In the genomic region with DNA sequence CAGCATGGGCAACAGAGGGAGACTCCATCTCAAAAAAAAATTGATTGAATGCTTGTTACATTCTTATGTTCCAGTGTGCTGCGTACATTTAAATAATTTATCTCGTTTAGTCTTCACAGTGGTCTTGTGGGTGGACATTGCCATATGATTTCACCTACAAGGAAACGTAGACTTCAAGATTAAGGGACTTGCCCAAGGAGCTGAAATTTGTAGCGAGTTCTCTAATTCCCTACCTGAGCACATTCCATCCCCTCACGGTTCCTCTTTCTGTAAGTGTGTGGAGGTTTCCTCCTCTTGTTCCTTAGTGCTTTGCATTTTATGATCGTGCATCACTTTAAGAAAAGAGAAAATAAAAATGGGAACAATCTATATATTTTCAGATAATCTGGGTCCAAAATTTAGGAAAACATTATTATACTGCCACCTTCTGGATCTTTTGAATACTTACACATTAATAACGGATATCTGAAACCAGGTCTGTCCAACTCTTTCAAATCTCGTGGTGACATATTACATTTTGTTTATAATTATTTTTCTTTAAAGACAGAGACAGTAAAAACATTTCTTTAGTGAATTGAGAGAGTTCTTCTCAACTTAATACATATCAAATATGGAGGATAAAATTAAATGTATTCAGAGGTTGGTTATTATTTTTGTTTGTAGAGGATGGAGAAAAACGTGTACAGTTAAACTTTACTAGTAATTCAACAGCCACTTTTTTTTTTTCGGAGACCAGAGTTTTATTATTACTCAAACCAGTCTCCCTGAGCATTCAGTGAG, we compare ENCODE assay signal across 8 cellular contexts. TPM values are rescaled to one million over a fixed set of nuclear protein-coding genes. Genes with fewer than 3 reads are reported as not detected.
DNase-seq lines count a peak whose midpoint lies in the region; ATAC-seq, FAIRE-seq and TF ChIP-seq lines count a peak whose summit lies in the region.

No MANE protein-coding gene starts in this region.

- dilution Hi-C loops in keratinocyte (cut with MboI; ENCODE audit: extremely low pct_ligation_motif_present, low sequenced_read_pairs): no loop called here

- H3K4me3 ChIP-seq in AG10803 (ENCODE audit: low read length) (no peak overlapping the region), astrocyte (ENCODE audit: insufficient read depth, low read depth, low read length) (no peak overlapping the region), keratinocyte (ENCODE audit: control insufficient read depth in 2 of 3, extremely low read depth in 1 of 3, insufficient read depth in 2 of 3, low read depth in 1 of 3, low read length in 3 of 3) (no peak overlapping the region)

- no peak for ATAC-seq in HG02970 (IDR thresholded peaks at IDR 0.05; ENCODE audit: low FRiP score, unreplicated experiment)

- peaks cover 4% of the 10 kb centered on the region for H3K9me3 ChIP-seq in astrocyte (ENCODE audit: insufficient read depth, low read depth, low read length)
- H3K9me3 ChIP-seq in keratinocyte (ENCODE audit: control insufficient read depth, low read depth, low read length): peaks cover 9% of the 10 kb centered on the region

- peak overlapping the region; percentile 20 for H3K4me2 ChIP-seq in astrocyte (ENCODE audit: low read length)
- H3K4me2 ChIP-seq in keratinocyte (ENCODE audit: control insufficient read depth, extremely low read depth, insufficient read depth, low read depth, low read length): no peak overlapping the region

- peak; percentile 53 for TF ChIP-seq CTCF in AG10803 (conservative IDR thresholded peaks at IDR 0.05; ENCODE audit: low read length)
- TF ChIP-seq CTCF in GM20000 (IDR thresholded peaks at IDR 0.05; ENCODE audit: extremely low read depth, missing control alignments): peak; percentile 15
- peak; percentile 36 for TF ChIP-seq CTCF in astrocyte (IDR thresholded peaks at IDR 0.05; ENCODE audit: insufficient read depth, low read depth, low read length)
- peak in 2 of 3 experiments; percentile 13 for TF ChIP-seq CTCF in keratinocyte (optimal IDR thresholded peaks at IDR 0.05 in 1 of 3, IDR thresholded peaks at IDR 0.05 in 1 of 3, conservative IDR thresholded peaks at IDR 0.05 in 1 of 3; ENCODE audit: extremely low read depth in 1 of 3, insufficient read depth in 2 of 3, low read length in 3 of 3)

- H3K27ac Mint-ChIP-seq in astrocyte (ENCODE audit: unreplicated experiment): no peak overlapping the region

- H3K4me1 Mint-ChIP-seq in astrocyte (ENCODE audit: low read depth, unreplicated experiment): no peaks in the 10 kb centered on the region

- H4K20me1 ChIP-seq in astrocyte (ENCODE audit: insufficient read depth, low read length) (no peaks in the 10 kb centered on the region), keratinocyte (ENCODE audit: control insufficient read depth, extremely low read depth, insufficient read depth, low read length) (no peaks in the 10 kb centered on the region)

- peak; percentile 27 for DNase-seq in AG10803 (ENCODE audit: low read depth)
- peak; percentile 30 for DNase-seq in GM20000 (ENCODE audit: low spot score)
- DNase-seq in NCI-H2171 treated with DMSO at 0.1 percent for 48 hours (lab: John Stamatoyannopoulos, UW): peak; percentile 49
- DNase-seq in astrocyte (ENCODE audit: low read depth): peak; percentile 4
- no peak for DNase-seq in keratinocyte (ENCODE audit: low read depth, low spot score)
- DNase-seq in ecto neural progenitor cell (ENCODE audit: low spot score): no peak
- no peak for DNase-seq in 8988T

- H3K4me1 ChIP-seq in astrocyte (ENCODE audit: insufficient read depth, low read length) (no peaks in the 10 kb centered on the region), keratinocyte (ENCODE audit: control insufficient read depth, extremely low read depth, insufficient read depth, low read length) (no peaks in the 10 kb centered on the region)

- FAIRE-seq in astrocyte (lab: Jason Lieb, UNC) (peak; percentile 5), keratinocyte (lab: Jason Lieb, UNC) (no peak)

- no peaks in the 10 kb centered on the region for H3K36me3 ChIP-seq in astrocyte (ENCODE audit: insufficient read depth, low read length)
- H3K36me3 ChIP-seq in keratinocyte (ENCODE audit: control insufficient read depth in 2 of 2, extremely low read depth in 1 of 2, insufficient read depth in 2 of 2, low read length in 2 of 2): no peaks in the 10 kb centered on the region

- H3K9ac ChIP-seq in astrocyte (ENCODE audit: low read length): no peak overlapping the region
- H3K9ac ChIP-seq in keratinocyte (ENCODE audit: control insufficient read depth, extremely low read depth, insufficient read depth, low read length): no peak overlapping the region

- H3K27me3 Mint-ChIP-seq in astrocyte (ENCODE audit: low read depth, unreplicated experiment): no peaks in the 10 kb centered on the region

- H3K27me3 ChIP-seq in astrocyte (ENCODE audit: insufficient read depth, low read length) (no peaks in the 10 kb centered on the region), keratinocyte (ENCODE audit: control insufficient read depth, extremely low read depth, insufficient read depth, low read length) (no peaks in the 10 kb centered on the region)

- no peaks in the 10 kb centered on the region for H3K9me1 ChIP-seq in keratinocyte (ENCODE audit: control insufficient read depth, extremely low read depth, insufficient read depth, low read length)

- H2AFZ ChIP-seq in astrocyte (ENCODE audit: low read depth, low read length) (no peak overlapping the region), keratinocyte (ENCODE audit: control insufficient read depth, low read length) (no peak overlapping the region)

- H3K36me3 Mint-ChIP-seq in astrocyte (ENCODE audit: low read depth, unreplicated experiment): no peaks in the 10 kb centered on the region

- H3K27ac ChIP-seq in astrocyte (ENCODE audit: low read depth, low read length) (no peak overlapping the region), keratinocyte (ENCODE audit: control insufficient read depth, insufficient read depth, low read length) (no peak overlapping the region)

- H3K79me2 ChIP-seq in astrocyte (ENCODE audit: insufficient read depth, low read length) (no peaks in the 10 kb centered on the region), keratinocyte (ENCODE audit: control insufficient read depth, insufficient read depth, low read length) (no peaks in the 10 kb centered on the region)

- H3K9me3 Mint-ChIP-seq in astrocyte (ENCODE audit: unreplicated experiment): peaks cover 28% of the 10 kb centered on the region

- no peak overlapping the region for H3K4me3 Mint-ChIP-seq in astrocyte (ENCODE audit: unreplicated experiment)

RNA-seq across cellular contexts. Expression of a gene that starts 29.9 kb away (rescaled TPM):
- total RNA-seq in astrocyte: 0.66 TPM in 1 of 2 replicates, not detected in the other
- polyA plus RNA-seq in keratinocyte: not detected in 3 replicates
- not detected for polyA plus RNA-seq in keratinocyte (2011; ENCODE audit: low read depth)
- not detected in 2 replicates for polyA plus RNA-seq in keratinocyte (2011; cell fraction: cytosol; rRNA removed)
- not detected in 2 replicates for polyA plus RNA-seq in keratinocyte (2011; cell fraction: nucleus; rRNA removed)
- not detected in 2 replicates for polyA plus RNA-seq in keratinocyte (2012; ENCODE audit: low replicate concordance)
- polyA minus RNA-seq in keratinocyte: not detected in 3 replicates
- polyA minus RNA-seq in keratinocyte (2011; cell fraction: cytosol; rRNA and poly(A)+ RNA removed): not detected
- polyA minus RNA-seq in keratinocyte (2011; cell fraction: nucleus; rRNA and poly(A)+ RNA removed): not detected in 2 replicates

RNA-seq across cellular contexts. Expression of a gene that starts 38.2 kb away (rescaled TPM):
- total RNA-seq in astrocyte: 0.96 and 1.0 TPM in 2 replicates
- 4.3 to 5.1 TPM (median 4.4 TPM) in 3 replicates for polyA plus RNA-seq in keratinocyte
- 2.7 TPM for polyA plus RNA-seq in keratinocyte (2011; ENCODE audit: low read depth)
- 2.8 and 4.7 TPM in 2 replicates for polyA plus RNA-seq in keratinocyte (2011; cell fraction: cytosol; rRNA removed)
- polyA plus RNA-seq in keratinocyte (2011; cell fraction: nucleus; rRNA removed): 6.0 and 7.4 TPM in 2 replicates
- 1.3 and 3.4 TPM in 2 replicates for polyA plus RNA-seq in keratinocyte (2012; ENCODE audit: low replicate concordance)
- polyA minus RNA-seq in keratinocyte: 1.1 to 6.1 TPM (median 4.6 TPM) in 3 replicates
- 4.0 TPM for polyA minus RNA-seq in keratinocyte (2011; cell fraction: cytosol; rRNA and poly(A)+ RNA removed)
- 3.3 and 6.1 TPM in 2 replicates for polyA minus RNA-seq in keratinocyte (2011; cell fraction: nucleus; rRNA and poly(A)+ RNA removed)

RNA-seq across cellular contexts. Expression of a gene that starts 44.3 kb away (rescaled TPM):
- total RNA-seq in astrocyte: 981 and 1,090 TPM in 2 replicates
- 987 to 3,530 TPM (median 3,448 TPM) in 3 replicates for polyA plus RNA-seq in keratinocyte
- polyA plus RNA-seq in keratinocyte (2011; ENCODE audit: low read depth): 1,351 TPM
- polyA plus RNA-seq in keratinocyte (2011; cell fraction: cytosol; rRNA removed): 1,961 and 2,087 TPM in 2 replicates
- 352 and 410 TPM in 2 replicates for polyA plus RNA-seq in keratinocyte (2011; cell fraction: nucleus; rRNA removed)
- 2,787 and 3,051 TPM in 2 replicates for polyA plus RNA-seq in keratinocyte (2012; ENCODE audit: low replicate concordance)
- polyA minus RNA-seq in keratinocyte: 360 to 2,042 TPM (median 1,647 TPM) in 3 replicates
- polyA minus RNA-seq in keratinocyte (2011; cell fraction: cytosol; rRNA and poly(A)+ RNA removed): 1,240 TPM
- 120 and 211 TPM in 2 replicates for polyA minus RNA-seq in keratinocyte (2011; cell fraction: nucleus; rRNA and poly(A)+ RNA removed)

Comparison
In these comparisons a context has a peak if more than half of its experiments do, and no peak if none do; other contexts are left out.
1. DNase-seq: peak in AG10803 (single experiment), GM20000 (single experiment), NCI-H2171 treated with DMSO at 0.1 percent for 48 hours (single experiment) and astrocyte (single experiment); none in keratinocyte (single experiment), ecto neural progenitor cell (single experiment) and 8988T (single experiment).
2. Peak in every context shown above with its lines, with median percentiles within 50 percentile points of each other: CTCF ChIP-seq.